In the genomic region with DNA sequence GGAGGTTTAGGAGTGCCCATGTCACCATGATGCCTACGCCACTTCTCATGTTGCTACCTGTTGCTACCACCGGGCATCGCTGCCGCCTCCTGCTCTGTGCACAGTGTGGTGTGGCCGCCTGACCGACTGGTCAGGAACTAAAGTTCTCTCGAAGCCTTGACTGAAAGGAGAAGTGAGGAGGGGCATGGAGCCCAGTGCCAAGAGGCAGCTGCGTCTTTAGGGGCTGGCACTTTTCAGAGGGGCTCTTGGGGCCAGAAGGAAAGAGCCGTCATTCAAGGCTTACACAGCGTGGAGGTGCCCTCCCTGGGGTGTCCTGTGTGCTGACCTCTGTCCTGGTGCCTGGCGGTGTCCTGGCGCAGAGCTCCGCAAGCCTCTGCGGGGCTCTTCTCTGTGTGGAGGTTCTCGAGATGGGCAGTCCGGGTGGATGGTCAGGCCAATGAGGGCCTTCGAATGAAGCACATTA, we compare ENCODE assay signal across 21 cellular contexts. TPM values are rescaled to one million over a fixed set of nuclear protein-coding genes. Genes with fewer than 3 reads are reported as not detected.
A peak's percentile ranks its signal among the peaks of the same experiment; 100 is the strongest.
DNase-seq lines count a peak whose midpoint lies in the region; TF ChIP-seq lines count a peak whose summit lies in the region.
"Had no signal": no experiment of that assay in that cellular context is flagged by ENCODE, and none has a peak within 500 bp of the region (broad histone marks: within the 10 kb centered on the region; RNA-seq: fewer than 3 reads in every experiment).

No MANE protein-coding gene starts in this region.

- H3K27ac ChIP-seq in GM23248 (peak overlapping the region; percentile 83; the same call in 1 of the 2 replicates), adrenal gland (peak overlapping the region in 3 of 5 donors; percentile 46 to 90 (median 77)), ovary (peak overlapping the region; percentile 6 to 83), transverse colon (peak overlapping the region; percentile 60 to 81 (median 72)), MM.1S (ENCODE audit: low read length) (no peak overlapping the region)
- H3K27ac ChIP-seq: neural progenitor cell had no signal

- WGBS in GM23248 (ENCODE audit: low coverage in 1 of 2, low lambda C conversion rate in 2 of 2, missing lambda C conversion rate in 2 of 2), 2 experiments: 96% methylated on average over 17 of the region's 17 CpGs
- WGBS in adrenal gland, 4 donors: 81 to 90% (median 85%) methylated on average over 13 to 17 of the region's 17 CpGs
- WGBS in ovary, 3 donors: 87 to 92% (median 90%) methylated on average over 17 of the region's 17 CpGs
- 83 to 100% methylated on average over 1 to 17 of the region's 17 CpGs for WGBS in transverse colon (ENCODE audit: low coverage in 1 of 2), 2 donors

- TF ChIP-seq POLR2A in adrenal gland (IDR thresholded peaks at IDR 0.05) (no peak), ovary (IDR thresholded peaks at IDR 0.05) (no peak), transverse colon (IDR thresholded peaks at IDR 0.05) (no peak)

- H3K4me1 ChIP-seq in GM23248 (ENCODE audit: insufficient read depth) (peaks cover 46% of the 10 kb centered on the region), adrenal gland (replicated peaks in 1 of 2) (peaks cover 23 to 48% of the 10 kb centered on the region in 2 donors), ovary (ENCODE audit: insufficient read depth) (peaks cover 13% of the 10 kb centered on the region), transverse colon (peaks cover 4 to 40% (median 17%) of the 10 kb centered on the region in 4 donors), MM.1S (ENCODE audit: low read length) (no peaks in the 10 kb centered on the region)
- H3K4me1 ChIP-seq: neural progenitor cell had no signal

- H3K4me3 ChIP-seq in GM23248: no peak overlapping the region
- no peak overlapping the region for H3K4me3 ChIP-seq in adrenal gland
- no peak overlapping the region for H3K4me3 ChIP-seq in ovary
- H3K4me3 ChIP-seq in transverse colon: no peak overlapping the region
- H3K4me3 ChIP-seq in MM.1S (ENCODE audit: low read length): no peak overlapping the region
- H3K4me3 ChIP-seq: heart left ventricle, neural progenitor cell, prostate gland had no signal

- no peaks in the 10 kb centered on the region for H4K20me1 ChIP-seq in GM23248 (ENCODE audit: insufficient read depth)
- H4K20me1 ChIP-seq in MM.1S (ENCODE audit: insufficient read depth, low read length): no peaks in the 10 kb centered on the region

- H2AFZ ChIP-seq in GM23248: no peak overlapping the region
- H2AFZ ChIP-seq in MM.1S (ENCODE audit: low read length): no peak overlapping the region
- H2AFZ ChIP-seq: neural progenitor cell had no signal

- H3K27me3 ChIP-seq in GM23248 (replicated peaks; ENCODE audit: insufficient read depth): no peaks in the 10 kb centered on the region
- no peaks in the 10 kb centered on the region for H3K27me3 ChIP-seq in adrenal gland
- no peaks in the 10 kb centered on the region for H3K27me3 ChIP-seq in ovary
- no peaks in the 10 kb centered on the region for H3K27me3 ChIP-seq in transverse colon
- peaks cover 84% of the 10 kb centered on the region for H3K27me3 ChIP-seq in MM.1S (replicated peaks; ENCODE audit: insufficient read depth, low read length)
- H3K27me3 ChIP-seq: dorsolateral prefrontal cortex, heart left ventricle, neural progenitor cell had no signal

- in situ Hi-C loops in GM23248 (cut with MboI): loop anchor here (5.0 kb wide), 1 partner anchor 184 kb away; no protein-coding TSS in a partner anchor
- in situ Hi-C loops in transverse colon (cut with MboI; ENCODE audit: low pct_ligation_motif_present in 1 of 4, low pct_unique_long_range_greater_than_20kb in 1 of 4, low sequenced_read_pairs in 3 of 4): loop anchor here in 2 of 4 donors (5.0 to 25.0 kb wide), 3 partner anchors 177 to 306 kb away; no protein-coding TSS in a partner anchor

- TF ChIP-seq CTCF in adrenal gland (IDR thresholded peaks at IDR 0.05) (no peak), ovary (IDR thresholded peaks at IDR 0.05) (no peak), transverse colon (IDR thresholded peaks at IDR 0.05) (no peak), MM.1S (IDR thresholded peaks at IDR 0.05; ENCODE audit: low read length) (no peak)

- H3K36me3 ChIP-seq in GM23248 (ENCODE audit: low read depth): no peaks in the 10 kb centered on the region
- H3K36me3 ChIP-seq in adrenal gland (replicated peaks in 1 of 2): no peaks in the 10 kb centered on the region
- no peaks in the 10 kb centered on the region for H3K36me3 ChIP-seq in ovary
- no peaks in the 10 kb centered on the region for H3K36me3 ChIP-seq in transverse colon
- H3K36me3 ChIP-seq in MM.1S (replicated peaks; ENCODE audit: insufficient read depth, low read length): no peaks in the 10 kb centered on the region
- H3K36me3 ChIP-seq: neural progenitor cell, prostate gland had no signal

- intact Hi-C loops in adrenal gland (cut with DNase I) (loop anchor here in 1 of 2 donors (2.0 to 5.0 kb wide), 2 partner anchors 183 to 239 kb away; no protein-coding TSS in a partner anchor), ovary (cut with DNase I) (loop anchor here in 2 of 4 donors (10.0 kb wide), 4 partner anchors 57 to 693 kb away; partner anchors contain the start of gene ADARB1 (in 1 of the 2)), transverse colon (cut with DNase I; ENCODE audit: low total_unique reads) (loop anchor here (2.0 kb wide), 1 partner anchor 183 kb away; no protein-coding TSS in a partner anchor)

- H3K9me3 ChIP-seq in GM23248 (ENCODE audit: low read depth) (no peaks in the 10 kb centered on the region), adrenal gland (replicated peaks in 1 of 3) (no peaks in the 10 kb centered on the region), ovary (no peaks in the 10 kb centered on the region), transverse colon (no peaks in the 10 kb centered on the region), MM.1S (replicated peaks; ENCODE audit: insufficient read depth, low read length) (no peaks in the 10 kb centered on the region)
- H3K9me3 ChIP-seq: heart left ventricle, prostate gland had no signal

- H3F3A ChIP-seq in GM23248 (ENCODE audit: insufficient read depth) (peaks cover 52% of the 10 kb centered on the region), MM.1S (ENCODE audit: insufficient read depth, low read length) (no peaks in the 10 kb centered on the region)

- no peak overlapping the region for H3K9ac ChIP-seq in GM23248
- H3K9ac ChIP-seq in MM.1S (ENCODE audit: low read length): no peak overlapping the region
- H3K9ac ChIP-seq: neural progenitor cell had no signal

- TF ChIP-seq EP300 in ovary (IDR thresholded peaks at IDR 0.05): no peak
- no peak for TF ChIP-seq EP300 in transverse colon (IDR thresholded peaks at IDR 0.05; ENCODE audit: low read depth)

- H3K9me2 ChIP-seq in GM23248 (ENCODE audit: insufficient read depth) (no peaks in the 10 kb centered on the region), MM.1S (replicated peaks; ENCODE audit: insufficient read depth, low read length) (no peaks in the 10 kb centered on the region)

- DNase-seq in GM23248 (no peak), adrenal gland (peak in 1 of 7 donors; percentile 23), ovary (no peak), transverse colon (no peak), MM.1S (no peak), AG20443 (ENCODE audit: low spot score) (no peak)
- no peak for DNase-seq in activated T-cell treated with anti-CD3 and anti-CD28 coated beads, Interleukin-2, amount 50 U/mL, for 1 hour
- DNase-seq: activated CD4-positive, alpha-beta memory T cell treated with anti-CD3 and anti-CD28 coated beads for 36 hours; amniotic stem cell; dorsolateral prefrontal cortex; GF-D8; HCEC 1CT; heart left ventricle; immature natural killer cell; KBM-7; NCI-H1694; NCI-H2171; NCI-H526; stimulated activated CD4-positive, alpha-beta T cell treated with anti-CD3 and anti-CD28 coated beads, Interleukin-12 subunit alpha, Interleukin-12 subunit beta, amount 100 ng/mL, for 4 hours had no signal

- H3K4me2 ChIP-seq in GM23248 (ENCODE audit: unreplicated experiment) (no peak overlapping the region), MM.1S (ENCODE audit: low read depth, low read length) (no peak overlapping the region)
- H3K4me2 ChIP-seq: neural progenitor cell had no signal

- H3K79me2 ChIP-seq in GM23248 (ENCODE audit: insufficient read depth): peaks cover 44% of the 10 kb centered on the region
- no peaks in the 10 kb centered on the region for H3K79me2 ChIP-seq in MM.1S (ENCODE audit: low read length)

RNA-seq across cellular contexts. Expression of gene ADARB1, which starts 57.2 kb away (rescaled TPM):
- 17.4 and 22.6 TPM in 2 replicates for total RNA-seq in GM23248 (2014; rRNA removed; shearing (Covaris generic))
- polyA plus RNA-seq in GM23248 (2016; fragmentation: Nextera tagmentation; extraction: Ambion mirVana): 16.3 and 18.7 TPM in 2 replicates
- total RNA-seq in adrenal gland: 10 to 100 TPM; 10.7 to 21.6 (median 18.4) TPM
- 10 to 100 TPM in 2 of 3 donors, 1 to 10 TPM in 1; 7.5 to 16.3 (median 12.4) TPM for polyA plus RNA-seq in adrenal gland
- total RNA-seq in ovary: 10 to 100 TPM in 5 of 7 donors, 1 to 10 TPM in 2; 6.4 to 23.7 (median 16.3) TPM
- polyA plus RNA-seq in ovary: 10 to 100 TPM in 1 of 2 donors, 1 to 10 TPM in 1; 6.0 to 22.3 TPM
- 10 to 100 TPM in 3 of 4 donors, 1 to 10 TPM in 1; 6.8 to 32.2 (median 17.3) TPM for total RNA-seq in transverse colon
